Comparison of ENCODE assay signal across 10 cellular contexts in genomic region chr2:216328347-216328746, GRCh38.
DNase-seq lines count a peak whose midpoint lies in the region; ATAC-seq, FAIRE-seq and TF ChIP-seq lines count a peak whose summit lies in the region.
"Had no signal": no experiment of that assay in that cellular context is flagged by ENCODE, and none has a peak within 500 bp of the region (broad histone marks: within the 10 kb centered on the region; RNA-seq: fewer than 3 reads in every experiment).

No MANE protein-coding gene starts in this region.

- H3K36me3 Mint-ChIP-seq in activated T-cell treated with anti-CD3 and anti-CD28 coated beads, Interleukin-2, amount 50 U/mL, for 24 hours (ENCODE audit: low read depth): no peaks in the 10 kb centered on the region

- no peaks in the 10 kb centered on the region for H3K4me1 Mint-ChIP-seq in stimulated activated naive CD8-positive, alpha-beta T cell treated with anti-CD3 and anti-CD28 coated beads, Interleukin-15, amount 100 ng/mL, for 72 hours
- no peaks in the 10 kb centered on the region for H3K4me1 Mint-ChIP-seq in activated T-cell treated with anti-CD3 and anti-CD28 coated beads, Interleukin-2, amount 50 U/mL, for 24 hours (ENCODE audit: low read depth)

- H3K4me3 ChIP-seq in astrocyte of the spinal cord (ENCODE audit: low read depth, low read length): no peak overlapping the region

- no peak for FAIRE-seq in D721Med (lab: Jason Lieb, UNC)
- FAIRE-seq: GM12891 had no signal

- DNase-seq in D721Med (ENCODE audit: insufficient read length, low spot score) (no peak), astrocyte of the spinal cord (ENCODE audit: low read depth, low spot score) (peak; percentile 25), iPS-NIHi7 (ENCODE audit: extremely low spot score) (peak; percentile 51)
- no peak for DNase-seq in stimulated activated naive CD8-positive, alpha-beta T cell treated with anti-CD3 and anti-CD28 coated beads, Interleukin-15, amount 100 ng/mL, for 72 hours
- no peak for DNase-seq in activated T-cell treated with anti-CD3 and anti-CD28 coated beads, Interleukin-2, amount 50 U/mL, for 24 hours
- DNase-seq: anterior cingulate cortex, DMS153 had no signal

- H3K9me3 Mint-ChIP-seq in stimulated activated naive CD8-positive, alpha-beta T cell treated with anti-CD3 and anti-CD28 coated beads, Interleukin-15, amount 100 ng/mL, for 72 hours: no peaks in the 10 kb centered on the region
- no peaks in the 10 kb centered on the region for H3K9me3 Mint-ChIP-seq in activated T-cell treated with anti-CD3 and anti-CD28 coated beads, Interleukin-2, amount 50 U/mL, for 24 hours

- no peak for TF ChIP-seq EP300 in Ishikawa (IDR thresholded peaks at IDR 0.05; ENCODE audit: borderline replicate concordance)

- no peak overlapping the region for H3K27ac Mint-ChIP-seq in stimulated activated naive CD8-positive, alpha-beta T cell treated with anti-CD3 and anti-CD28 coated beads, Interleukin-15, amount 100 ng/mL, for 72 hours
- no peak overlapping the region for H3K27ac Mint-ChIP-seq in activated T-cell treated with anti-CD3 and anti-CD28 coated beads, Interleukin-2, amount 50 U/mL, for 24 hours

- ATAC-seq in HG02852 (IDR thresholded peaks at IDR 0.05; ENCODE audit: unreplicated experiment): no peak
- no peak for ATAC-seq in stimulated activated naive CD8-positive, alpha-beta T cell treated with anti-CD3 and anti-CD28 coated beads, Interleukin-15, amount 100 ng/mL, for 72 hours

- TF ChIP-seq CTCF in D721Med (IDR thresholded peaks at IDR 0.05; ENCODE audit: insufficient read depth, missing control alignments) (peak; percentile 33), astrocyte of the spinal cord (IDR thresholded peaks at IDR 0.05; ENCODE audit: low read depth, low read length) (peak; percentile 45)

- peak; percentile 28; the same call in 1 of the 2 replicates for TF ChIP-seq RAD21 in Ishikawa (IDR thresholded peaks at IDR 0.05; ENCODE audit: low read depth)

- H3K4me3 Mint-ChIP-seq in stimulated activated naive CD8-positive, alpha-beta T cell treated with anti-CD3 and anti-CD28 coated beads, Interleukin-15, amount 100 ng/mL, for 72 hours: no peak overlapping the region
- no peak overlapping the region for H3K4me3 Mint-ChIP-seq in activated T-cell treated with anti-CD3 and anti-CD28 coated beads, Interleukin-2, amount 50 U/mL, for 24 hours

- in situ Hi-C loops in astrocyte of the spinal cord (cut with HindIII; ENCODE audit: low sequenced_read_pairs): no loop called here

- no peaks in the 10 kb centered on the region for H3K27me3 Mint-ChIP-seq in stimulated activated naive CD8-positive, alpha-beta T cell treated with anti-CD3 and anti-CD28 coated beads, Interleukin-15, amount 100 ng/mL, for 72 hours
- H3K27me3 Mint-ChIP-seq in activated T-cell treated with anti-CD3 and anti-CD28 coated beads, Interleukin-2, amount 50 U/mL, for 24 hours: no peaks in the 10 kb centered on the region

TF ChIP-seq in Ishikawa, 13 proteins besides CTCF, POLR2A, EP300 and RAD21:
- TF ChIP-seq, protein P1, sequence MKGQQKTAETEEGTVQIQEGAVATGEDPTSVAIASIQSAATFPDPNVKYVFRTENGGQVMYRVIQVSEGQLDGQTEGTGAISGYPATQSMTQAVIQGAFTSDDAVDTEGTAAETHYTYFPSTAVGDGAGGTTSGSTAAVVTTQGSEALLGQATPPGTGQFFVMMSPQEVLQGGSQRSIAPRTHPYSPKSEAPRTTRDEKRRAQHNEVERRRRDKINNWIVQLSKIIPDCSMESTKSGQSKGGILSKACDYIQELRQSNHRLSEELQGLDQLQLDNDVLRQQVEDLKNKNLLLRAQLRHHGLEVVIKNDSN (IDR thresholded peaks at IDR 0.05): no peak
- TF ChIP-seq CEBPB (IDR thresholded peaks at IDR 0.05) (no peak), TEAD4 (IDR thresholded peaks at IDR 0.05) (no peak), EGR1 (IDR thresholded peaks at IDR 0.05) (no peak), CREB1 (IDR thresholded peaks at IDR 0.05; ENCODE audit: low read depth) (no peak), MAX (IDR thresholded peaks at IDR 0.05) (no peak), ZBTB7A (IDR thresholded peaks at IDR 0.05; ENCODE audit: low read depth) (no peak), FOXM1 (IDR thresholded peaks at IDR 0.05; ENCODE audit: borderline replicate concordance, low read depth) (no peak), NFIC (IDR thresholded peaks at IDR 0.05) (no peak), YY1 (IDR thresholded peaks at IDR 0.05; ENCODE audit: low read depth) (no peak), TCF12 (IDR thresholded peaks at IDR 0.05; ENCODE audit: low read depth) (no peak), TAF1 (IDR thresholded peaks at IDR 0.05; ENCODE audit: low read depth) (no peak)
- TF ChIP-seq, protein P2, sequence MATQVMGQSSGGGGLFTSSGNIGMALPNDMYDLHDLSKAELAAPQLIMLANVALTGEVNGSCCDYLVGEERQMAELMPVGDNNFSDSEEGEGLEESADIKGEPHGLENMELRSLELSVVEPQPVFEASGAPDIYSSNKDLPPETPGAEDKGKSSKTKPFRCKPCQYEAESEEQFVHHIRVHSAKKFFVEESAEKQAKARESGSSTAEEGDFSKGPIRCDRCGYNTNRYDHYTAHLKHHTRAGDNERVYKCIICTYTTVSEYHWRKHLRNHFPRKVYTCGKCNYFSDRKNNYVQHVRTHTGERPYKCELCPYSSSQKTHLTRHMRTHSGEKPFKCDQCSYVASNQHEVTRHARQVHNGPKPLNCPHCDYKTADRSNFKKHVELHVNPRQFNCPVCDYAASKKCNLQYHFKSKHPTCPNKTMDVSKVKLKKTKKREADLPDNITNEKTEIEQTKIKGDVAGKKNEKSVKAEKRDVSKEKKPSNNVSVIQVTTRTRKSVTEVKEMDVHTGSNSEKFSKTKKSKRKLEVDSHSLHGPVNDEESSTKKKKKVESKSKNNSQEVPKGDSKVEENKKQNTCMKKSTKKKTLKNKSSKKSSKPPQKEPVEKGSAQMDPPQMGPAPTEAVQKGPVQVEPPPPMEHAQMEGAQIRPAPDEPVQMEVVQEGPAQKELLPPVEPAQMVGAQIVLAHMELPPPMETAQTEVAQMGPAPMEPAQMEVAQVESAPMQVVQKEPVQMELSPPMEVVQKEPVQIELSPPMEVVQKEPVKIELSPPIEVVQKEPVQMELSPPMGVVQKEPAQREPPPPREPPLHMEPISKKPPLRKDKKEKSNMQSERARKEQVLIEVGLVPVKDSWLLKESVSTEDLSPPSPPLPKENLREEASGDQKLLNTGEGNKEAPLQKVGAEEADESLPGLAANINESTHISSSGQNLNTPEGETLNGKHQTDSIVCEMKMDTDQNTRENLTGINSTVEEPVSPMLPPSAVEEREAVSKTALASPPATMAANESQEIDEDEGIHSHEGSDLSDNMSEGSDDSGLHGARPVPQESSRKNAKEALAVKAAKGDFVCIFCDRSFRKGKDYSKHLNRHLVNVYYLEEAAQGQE (IDR thresholded peaks at IDR 0.05; ENCODE audit: low read depth): no peak

Comparison
In these comparisons a context has a peak if more than half of its experiments do, and no peak if none do; other contexts are left out.
1. DNase-seq: peak in astrocyte of the spinal cord (single experiment) and iPS-NIHi7 (single experiment); none in D721Med (single experiment), stimulated activated naive CD8-positive, alpha-beta T cell treated with anti-CD3 and anti-CD28 coated beads, Interleukin-15, amount 100 ng/mL, for 72 hours (0 of 2) and activated T-cell treated with anti-CD3 and anti-CD28 coated beads, Interleukin-2, amount 50 U/mL, for 24 hours (single experiment).